Comparison of ENCODE assay signal across 9 cellular contexts in genomic region chr11:62398011-62398994, GRCh38. TPM values are rescaled to one million over a fixed set of nuclear protein-coding genes. Genes with fewer than 3 reads are reported as not detected.
A peak's percentile ranks its signal among the peaks of the same experiment; 100 is the strongest.
DNase-seq lines count a peak whose midpoint lies in the region; ATAC-seq, FAIRE-seq and TF ChIP-seq lines count a peak whose summit lies in the region.
"Had no signal": no experiment of that assay in that cellular context is flagged by ENCODE, and none has a peak within 500 bp of the region (broad histone marks: within the 10 kb centered on the region; RNA-seq: fewer than 3 reads in every experiment).

No MANE protein-coding gene starts in this region.

- H3K9me3 Mint-ChIP-seq in astrocyte (ENCODE audit: unreplicated experiment), result no peaks in the 10 kb centered on the region

- H3K4me1 ChIP-seq in astrocyte (ENCODE audit: insufficient read depth, low read length) (peaks cover 19% of the 10 kb centered on the region), transverse colon (peaks cover 54 to 77% (median 55%) of the 10 kb centered on the region in 4 donors), prostate gland (replicated peaks) (peaks cover 21% of the 10 kb centered on the region)

- intact Hi-C loops in transverse colon (cut with DNase I; ENCODE audit: low total_unique reads), result loop anchor here (10.0 kb wide), 2 partner anchors 146 to 286 kb away; partner anchors contain the start of genes AHNAK and LRRN4CL
- intact Hi-C loops in prostate gland (cut with DNase I), result loop anchor here (5.0 to 10.0 kb wide), 2 partner anchors 34 to 466 kb away; no protein-coding TSS in a partner anchor

- peak overlapping the region; percentile 19 for H3K27ac Mint-ChIP-seq in astrocyte (ENCODE audit: unreplicated experiment)

- H3K36me3 ChIP-seq in astrocyte (ENCODE audit: insufficient read depth, low read length), result no peaks in the 10 kb centered on the region
- no peaks in the 10 kb centered on the region for H3K36me3 ChIP-seq in transverse colon
- H3K36me3 ChIP-seq in prostate gland, result no peaks in the 10 kb centered on the region

- no peaks in the 10 kb centered on the region for H3K79me2 ChIP-seq in astrocyte (ENCODE audit: insufficient read depth, low read length)

- no peak for ATAC-seq in GM19463 (IDR thresholded peaks at IDR 0.05; ENCODE audit: unreplicated experiment)

- peak overlapping the region; percentile 20 for H3K4me2 ChIP-seq in astrocyte (ENCODE audit: low read length)

- 60 to 70% methylated on average over 10 to 22 of the region's 22 CpGs for WGBS in transverse colon (ENCODE audit: low coverage in 1 of 2), 2 donors
- 53% methylated on average over 22 of the region's 22 CpGs for WGBS in prostate gland

- in situ Hi-C loops in transverse colon (cut with MboI; ENCODE audit: low pct_ligation_motif_present in 1 of 4, low pct_unique_long_range_greater_than_20kb in 1 of 4, low sequenced_read_pairs in 3 of 4), result loop anchor here (10.0 to 25.0 kb wide), 4 partner anchors 289 to 489 kb away; partner anchors contain the start of genes LRRN4CL (in 1 of the 4), SLC3A2 (in 1 of the 4) and UBXN1 (in 1 of the 4)

- no peak for TF ChIP-seq EP300 in transverse colon (IDR thresholded peaks at IDR 0.05; ENCODE audit: low read depth)

- no peak for TF ChIP-seq POLR2A in transverse colon (IDR thresholded peaks at IDR 0.05)
- TF ChIP-seq POLR2A in prostate gland (IDR thresholded peaks at IDR 0.05), result no peak

- H3K9me3 ChIP-seq in astrocyte (ENCODE audit: insufficient read depth, low read depth, low read length) (no peaks in the 10 kb centered on the region), transverse colon (no peaks in the 10 kb centered on the region), prostate gland (no peaks in the 10 kb centered on the region)

- DNase-seq in HT1080 (ENCODE audit: low read depth) (peak; percentile 36), astrocyte (ENCODE audit: low read depth) (peak; percentile 63), transverse colon (no peak), prostate gland (ENCODE audit: low spot score) (no peak)
- DNase-seq in stimulated activated CD4-positive, alpha-beta T cell treated with anti-CD3 and anti-CD28 coated beads, Interleukin-12 subunit alpha, Interleukin-12 subunit beta, amount 100 ng/mL, for 4 hours, result no peak
- DNase-seq: activated CD8-positive, alpha-beta memory T cell treated with anti-CD3 and anti-CD28 coated beads, Interleukin-2, amount 50 U/mL, for 4 hours had no signal

- no peak overlapping the region for H3K9ac ChIP-seq in astrocyte (ENCODE audit: low read length)

- H3K27me3 Mint-ChIP-seq in astrocyte (ENCODE audit: low read depth, unreplicated experiment), result peaks cover 12% of the 10 kb centered on the region

- H3K4me3 Mint-ChIP-seq in astrocyte (ENCODE audit: unreplicated experiment), result no peak overlapping the region

- H3K27me3 ChIP-seq in astrocyte (ENCODE audit: insufficient read depth, low read length), result no peaks in the 10 kb centered on the region
- H3K27me3 ChIP-seq in layer of hippocampus (ENCODE audit: control insufficient read depth, insufficient read depth, low read length), result no peaks in the 10 kb centered on the region
- no peaks in the 10 kb centered on the region for H3K27me3 ChIP-seq in transverse colon
- H3K27me3 ChIP-seq in prostate gland (replicated peaks; ENCODE audit: insufficient read depth), result no peaks in the 10 kb centered on the region

- H4K20me1 ChIP-seq in astrocyte (ENCODE audit: insufficient read depth, low read length), result no peaks in the 10 kb centered on the region

- no peak for TF ChIP-seq CTCF in astrocyte (IDR thresholded peaks at IDR 0.05; ENCODE audit: insufficient read depth, low read depth, low read length)
- no peak for TF ChIP-seq CTCF in transverse colon (IDR thresholded peaks at IDR 0.05)
- no peak for TF ChIP-seq CTCF in prostate gland (IDR thresholded peaks at IDR 0.05)

- no peaks in the 10 kb centered on the region for H3K36me3 Mint-ChIP-seq in astrocyte (ENCODE audit: low read depth, unreplicated experiment)

- FAIRE-seq in astrocyte (lab: Jason Lieb, UNC), result no peak

- H3K4me1 Mint-ChIP-seq in astrocyte (ENCODE audit: low read depth, unreplicated experiment), result peaks cover 13% of the 10 kb centered on the region

- H2AFZ ChIP-seq in astrocyte (ENCODE audit: low read depth, low read length), result no peak overlapping the region

- H3K4me3 ChIP-seq in astrocyte (ENCODE audit: insufficient read depth, low read depth, low read length), result no peak overlapping the region
- no peak overlapping the region for H3K4me3 ChIP-seq in transverse colon
- H3K4me3 ChIP-seq in prostate gland, result no peak overlapping the region

- H3K27ac ChIP-seq in astrocyte (ENCODE audit: low read depth, low read length) (no peak overlapping the region), layer of hippocampus (ENCODE audit: low read depth, low read length) (peak overlapping the region; percentile 27), transverse colon (peak overlapping the region; percentile 79 to 91 (median 84)), prostate gland (peak overlapping the region in 1 of 2 donors; percentile 11)

RNA-seq across cellular contexts. Expression of gene SCGB1A1, which starts 20.5 kb away (rescaled TPM):
- total RNA-seq in HT1080 (2014; rRNA removed; shearing (Covaris generic)), result not detected in 2 replicates
- not detected in 2 replicates for polyA plus RNA-seq in HT1080 (2015; cell fraction: cytosol; rRNA removed)
- not detected in 2 replicates for polyA plus RNA-seq in HT1080 (2015; cell fraction: nucleus; rRNA removed)
- total RNA-seq in astrocyte (not detected in 2 replicates), transverse colon (not detected), prostate gland (100 to 1,000 TPM in 1 of 2 donors, 1 to 10 TPM in 1; 6.8 to 203 TPM)
- total RNA-seq: OCI-LY7 had no signal

Comparison
In these comparisons a context has a peak if more than half of its experiments do, and no peak if none do; other contexts are left out.
1. DNase-seq: peak in HT1080 (single experiment) and astrocyte (single experiment); none in transverse colon (single experiment), stimulated activated CD4-positive, alpha-beta T cell treated with anti-CD3 and anti-CD28 coated beads, Interleukin-12 subunit alpha, Interleukin-12 subunit beta, amount 100 ng/mL, for 4 hours (single experiment) and prostate gland (single experiment).